ENCODE assay signal across 25 cellular contexts in the genomic region with DNA sequence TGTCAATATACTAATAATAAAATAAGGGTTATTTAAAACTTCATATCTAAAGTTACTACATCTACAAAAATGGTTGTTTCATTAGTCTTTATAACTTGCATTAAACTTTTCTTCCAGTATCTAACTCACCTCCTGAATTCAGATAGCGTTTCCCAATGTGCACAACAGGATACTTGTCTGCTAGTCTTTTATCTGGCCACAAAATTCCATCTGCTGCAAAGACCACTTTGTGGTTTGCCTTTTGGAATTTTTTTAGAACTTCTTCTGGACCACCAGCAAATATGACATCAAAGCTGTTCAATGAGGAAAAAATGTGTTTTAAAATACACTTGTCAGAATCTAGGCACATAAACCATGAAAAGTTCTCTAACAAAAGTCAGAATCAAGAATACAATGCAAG.
"Had no signal": no experiment of that assay in that cellular context is flagged by ENCODE, and none has a peak within 500 bp of the region (broad histone marks: within the 10 kb centered on the region; RNA-seq: fewer than 3 reads in every experiment).

No MANE protein-coding gene starts in this region.

- H3K27me3 ChIP-seq: Peyer's patch had no signal

- H3K9me3 ChIP-seq: Peyer's patch had no signal

- H3K27ac Mint-ChIP-seq: activated CD4-positive, alpha-beta memory T cell treated with anti-CD3 and anti-CD28 coated beads, Interleukin-2, amount 10 ng/mL, durations not matched to agents 7 days and 5 days; activated CD4-positive, alpha-beta T cell treated with anti-CD3 and anti-CD28 coated beads for 36 hours; activated naive CD4-positive, alpha-beta T cell treated with anti-CD3 and anti-CD28 coated beads for 36 hours; activated naive CD8-positive, alpha-beta T cell; activated T-helper 17 cell treated with anti-CD3 and anti-CD28 coated beads, Interleukin-2, amount 50 U/mL, for 72 hours; brain; T-helper 17 cell had no signal

- H3K4me1 ChIP-seq: Peyer's patch had no signal

- H3K4me3 ChIP-seq: Peyer's patch had no signal

- H3K27me3 Mint-ChIP-seq: activated CD4-positive, alpha-beta memory T cell treated with anti-CD3 and anti-CD28 coated beads, Interleukin-2, amount 10 ng/mL, durations not matched to agents 7 days and 5 days; activated CD4-positive, alpha-beta T cell treated with anti-CD3 and anti-CD28 coated beads for 36 hours; activated naive CD8-positive, alpha-beta T cell; activated T-helper 17 cell treated with anti-CD3 and anti-CD28 coated beads, Interleukin-2, amount 50 U/mL, for 72 hours; T-helper 17 cell had no signal

- H3K4me3 Mint-ChIP-seq: activated CD4-positive, alpha-beta memory T cell treated with anti-CD3 and anti-CD28 coated beads, Interleukin-2, amount 10 ng/mL, durations not matched to agents 7 days and 5 days; activated CD4-positive, alpha-beta T cell treated with anti-CD3 and anti-CD28 coated beads for 36 hours; activated naive CD4-positive, alpha-beta T cell treated with anti-CD3 and anti-CD28 coated beads for 36 hours; activated naive CD8-positive, alpha-beta T cell; activated T-helper 17 cell treated with anti-CD3 and anti-CD28 coated beads, Interleukin-2, amount 50 U/mL, for 72 hours; brain; T-helper 17 cell had no signal

- ATAC-seq: activated CD4-positive, alpha-beta T cell treated with anti-CD3 and anti-CD28 coated beads for 36 hours; activated T-helper 17 cell treated with anti-CD3 and anti-CD28 coated beads, Interleukin-2, amount 50 U/mL, for 72 hours; T-helper 17 cell had no signal

- DNase-seq: activated CD4-positive, alpha-beta memory T cell treated with anti-CD3 and anti-CD28 coated beads, Interleukin-2, amount 10 ng/mL, durations not matched to agents 7 days and 5 days; activated CD4-positive, alpha-beta T cell treated with anti-CD3 and anti-CD28 coated beads for 36 hours; activated CD4-positive, alpha-beta T cell treated with anti-CD3 and anti-CD28 coated beads, Interleukin-2, amount 50 U/mL, for 1 hour; activated gamma-delta T cell; activated naive CD4-positive, alpha-beta T cell treated with anti-CD3 and anti-CD28 coated beads for 36 hours; activated T-cell treated with anti-CD3 and anti-CD28 coated beads for 4 hours; activated T-cell treated with anti-CD3 and anti-CD28 coated beads, Interleukin-2, amount 50 U/mL, for 48 hours; cerebellar nuclear complex; Kasumi-1; KBM-7; NCI-H1105 treated with DMSO at 0.1 percent for 48 hours; NCI-H1436 treated with DMSO at 0.1 percent for 48 hours; NCI-H187 treated with DMSO at 0.1 percent for 48 hours; NCI-H2081 treated with DMSO at 0.1 percent for 48 hours; NCI-H446; NCI-H524; Peyer's patch; SHP77 treated with DMSO at 0.1 percent for 48 hours; T-helper 17 cell; T1000 had no signal

- FAIRE-seq: TTC549 had no signal

- H3K4me1 Mint-ChIP-seq: activated CD4-positive, alpha-beta memory T cell treated with anti-CD3 and anti-CD28 coated beads, Interleukin-2, amount 10 ng/mL, durations not matched to agents 7 days and 5 days; activated CD4-positive, alpha-beta T cell treated with anti-CD3 and anti-CD28 coated beads for 36 hours; activated T-helper 17 cell treated with anti-CD3 and anti-CD28 coated beads, Interleukin-2, amount 50 U/mL, for 72 hours; brain; T-helper 17 cell had no signal

- H3K27ac ChIP-seq: Peyer's patch, VCaP had no signal
